ENCODE assay signal across 1 cellular context in genomic region chr20:17939622-17940446, GRCh38.
TF ChIP-seq lines count a peak whose summit lies in the region.

No MANE protein-coding gene starts in this region.

TF ChIP-seq in HepG2, 621 proteins besides CTCF, POLR2A, EP300 and RAD21 (continued from another document and continues in another):
- TF ChIP-seq HOMEZ (CRISPR knock-in tag; IDR thresholded peaks at IDR 0.05; ENCODE audit: low read depth) = no peak
- TF ChIP-seq KDM6A (CRISPR knock-in tag; IDR thresholded peaks at IDR 0.05; ENCODE audit: low read depth) = no peak
- TF ChIP-seq FIP1L1 (IDR thresholded peaks at IDR 0.05; ENCODE audit: borderline replicate concordance, insufficient read depth, low read depth, low read length) = peak; percentile 40; the same call in 1 of the 2 replicates
- TF ChIP-seq, protein P1, sequence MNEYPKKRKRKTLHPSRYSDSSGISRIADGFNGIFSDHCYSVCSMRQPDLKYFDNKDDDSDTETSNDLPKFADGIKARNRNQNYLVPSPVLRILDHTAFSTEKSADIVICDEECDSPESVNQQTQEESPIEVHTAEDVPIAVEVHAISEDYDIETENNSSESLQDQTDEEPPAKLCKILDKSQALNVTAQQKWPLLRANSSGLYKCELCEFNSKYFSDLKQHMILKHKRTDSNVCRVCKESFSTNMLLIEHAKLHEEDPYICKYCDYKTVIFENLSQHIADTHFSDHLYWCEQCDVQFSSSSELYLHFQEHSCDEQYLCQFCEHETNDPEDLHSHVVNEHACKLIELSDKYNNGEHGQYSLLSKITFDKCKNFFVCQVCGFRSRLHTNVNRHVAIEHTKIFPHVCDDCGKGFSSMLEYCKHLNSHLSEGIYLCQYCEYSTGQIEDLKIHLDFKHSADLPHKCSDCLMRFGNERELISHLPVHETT (CRISPR knock-in tag; conservative IDR thresholded peaks at IDR 0.05) = no peak
- 0 out of 2 replicates have a peak, but pooled peaks have one; percentile 68 for TF ChIP-seq ARHGAP35 (CRISPR knock-in tag; IDR thresholded peaks at IDR 0.05; ENCODE audit: borderline replicate concordance)
- no peak for TF ChIP-seq BCL3 (CRISPR knock-in tag; IDR thresholded peaks at IDR 0.05)
- TF ChIP-seq, protein P2, sequence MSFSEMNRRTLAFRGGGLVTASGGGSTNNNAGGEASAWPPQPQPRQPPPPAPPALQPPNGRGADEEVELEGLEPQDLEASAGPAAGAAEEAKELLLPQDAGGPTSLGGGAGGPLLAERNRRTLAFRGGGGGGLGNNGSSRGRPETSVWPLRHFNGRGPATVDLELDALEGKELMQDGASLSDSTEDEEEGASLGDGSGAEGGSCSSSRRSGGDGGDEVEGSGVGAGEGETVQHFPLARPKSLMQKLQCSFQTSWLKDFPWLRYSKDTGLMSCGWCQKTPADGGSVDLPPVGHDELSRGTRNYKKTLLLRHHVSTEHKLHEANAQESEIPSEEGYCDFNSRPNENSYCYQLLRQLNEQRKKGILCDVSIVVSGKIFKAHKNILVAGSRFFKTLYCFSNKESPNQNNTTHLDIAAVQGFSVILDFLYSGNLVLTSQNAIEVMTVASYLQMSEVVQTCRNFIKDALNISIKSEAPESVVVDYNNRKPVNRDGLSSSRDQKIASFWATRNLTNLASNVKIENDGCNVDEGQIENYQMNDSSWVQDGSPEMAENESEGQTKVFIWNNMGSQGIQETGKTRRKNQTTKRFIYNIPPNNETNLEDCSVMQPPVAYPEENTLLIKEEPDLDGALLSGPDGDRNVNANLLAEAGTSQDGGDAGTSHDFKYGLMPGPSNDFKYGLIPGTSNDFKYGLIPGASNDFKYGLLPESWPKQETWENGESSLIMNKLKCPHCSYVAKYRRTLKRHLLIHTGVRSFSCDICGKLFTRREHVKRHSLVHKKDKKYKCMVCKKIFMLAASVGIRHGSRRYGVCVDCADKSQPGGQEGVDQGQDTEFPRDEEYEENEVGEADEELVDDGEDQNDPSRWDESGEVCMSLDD (CRISPR knock-in tag; IDR thresholded peaks at IDR 0.05; ENCODE audit: borderline replicate concordance) = no peak
- peak; percentile 84; the same call in 1 of the 2 replicates for TF ChIP-seq NRL (CRISPR knock-in tag; IDR thresholded peaks at IDR 0.05; ENCODE audit: borderline replicate concordance)
- peak; percentile 23; the same call in 1 of the 2 replicates for TF ChIP-seq GATA4 (IDR thresholded peaks at IDR 0.05; ENCODE audit: borderline replicate concordance, low read depth)
- TF ChIP-seq MAF1 (CRISPR knock-in tag; IDR thresholded peaks at IDR 0.05; ENCODE audit: borderline replicate concordance) = no peak
- TF ChIP-seq, protein P3, sequence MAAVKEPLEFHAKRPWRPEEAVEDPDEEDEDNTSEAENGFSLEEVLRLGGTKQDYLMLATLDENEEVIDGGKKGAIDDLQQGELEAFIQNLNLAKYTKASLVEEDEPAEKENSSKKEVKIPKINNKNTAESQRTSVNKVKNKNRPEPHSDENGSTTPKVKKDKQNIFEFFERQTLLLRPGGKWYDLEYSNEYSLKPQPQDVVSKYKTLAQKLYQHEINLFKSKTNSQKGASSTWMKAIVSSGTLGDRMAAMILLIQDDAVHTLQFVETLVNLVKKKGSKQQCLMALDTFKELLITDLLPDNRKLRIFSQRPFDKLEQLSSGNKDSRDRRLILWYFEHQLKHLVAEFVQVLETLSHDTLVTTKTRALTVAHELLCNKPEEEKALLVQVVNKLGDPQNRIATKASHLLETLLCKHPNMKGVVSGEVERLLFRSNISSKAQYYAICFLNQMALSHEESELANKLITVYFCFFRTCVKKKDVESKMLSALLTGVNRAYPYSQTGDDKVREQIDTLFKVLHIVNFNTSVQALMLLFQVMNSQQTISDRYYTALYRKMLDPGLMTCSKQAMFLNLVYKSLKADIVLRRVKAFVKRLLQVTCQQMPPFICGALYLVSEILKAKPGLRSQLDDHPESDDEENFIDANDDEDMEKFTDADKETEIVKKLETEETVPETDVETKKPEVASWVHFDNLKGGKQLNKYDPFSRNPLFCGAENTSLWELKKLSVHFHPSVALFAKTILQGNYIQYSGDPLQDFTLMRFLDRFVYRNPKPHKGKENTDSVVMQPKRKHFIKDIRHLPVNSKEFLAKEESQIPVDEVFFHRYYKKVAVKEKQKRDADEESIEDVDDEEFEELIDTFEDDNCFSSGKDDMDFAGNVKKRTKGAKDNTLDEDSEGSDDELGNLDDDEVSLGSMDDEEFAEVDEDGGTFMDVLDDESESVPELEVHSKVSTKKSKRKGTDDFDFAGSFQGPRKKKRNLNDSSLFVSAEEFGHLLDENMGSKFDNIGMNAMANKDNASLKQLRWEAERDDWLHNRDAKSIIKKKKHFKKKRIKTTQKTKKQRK (IDR thresholded peaks at IDR 0.05; ENCODE audit: low read length) = no peak
- no peak for TF ChIP-seq CHCHD3 (CRISPR knock-in tag; IDR thresholded peaks at IDR 0.05)
- no peak for TF ChIP-seq JUND (CRISPR knock-in tag; IDR thresholded peaks at IDR 0.05)
- no peak; the same call in 1 of the 2 replicates for TF ChIP-seq MIER3 (CRISPR knock-in tag; IDR thresholded peaks at IDR 0.05; ENCODE audit: borderline replicate concordance)
- no peak for TF ChIP-seq ZNF839 (CRISPR knock-in tag; IDR thresholded peaks at IDR 0.05; ENCODE audit: borderline replicate concordance)
- TF ChIP-seq SALL2 (CRISPR knock-in tag; IDR thresholded peaks at IDR 0.05) = peak; percentile 15; the same call in 1 of the 2 replicates
- TF ChIP-seq TOE1 (CRISPR knock-in tag; IDR thresholded peaks at IDR 0.05) = no peak; the same call in 1 of the 2 replicates
- TF ChIP-seq MEIS2 (CRISPR knock-in tag; IDR thresholded peaks at IDR 0.05) = no peak
- TF ChIP-seq RARA (CRISPR knock-in tag; IDR thresholded peaks at IDR 0.05) = no peak
- peak; percentile 41; the same call in 1 of the 2 replicates for TF ChIP-seq REXO4 (CRISPR knock-in tag; IDR thresholded peaks at IDR 0.05; ENCODE audit: borderline replicate concordance)
- TF ChIP-seq ZBTB21 (CRISPR knock-in tag; IDR thresholded peaks at IDR 0.05) = no peak
- TF ChIP-seq RAD51 (IDR thresholded peaks at IDR 0.05; ENCODE audit: borderline replicate concordance) = 0 out of 2 replicates have a peak, but pooled peaks have one; percentile 16
- no peak for TF ChIP-seq ZNF484 (CRISPR knock-in tag; IDR thresholded peaks at IDR 0.05; ENCODE audit: borderline replicate concordance, low read depth)
- TF ChIP-seq, protein P4, sequence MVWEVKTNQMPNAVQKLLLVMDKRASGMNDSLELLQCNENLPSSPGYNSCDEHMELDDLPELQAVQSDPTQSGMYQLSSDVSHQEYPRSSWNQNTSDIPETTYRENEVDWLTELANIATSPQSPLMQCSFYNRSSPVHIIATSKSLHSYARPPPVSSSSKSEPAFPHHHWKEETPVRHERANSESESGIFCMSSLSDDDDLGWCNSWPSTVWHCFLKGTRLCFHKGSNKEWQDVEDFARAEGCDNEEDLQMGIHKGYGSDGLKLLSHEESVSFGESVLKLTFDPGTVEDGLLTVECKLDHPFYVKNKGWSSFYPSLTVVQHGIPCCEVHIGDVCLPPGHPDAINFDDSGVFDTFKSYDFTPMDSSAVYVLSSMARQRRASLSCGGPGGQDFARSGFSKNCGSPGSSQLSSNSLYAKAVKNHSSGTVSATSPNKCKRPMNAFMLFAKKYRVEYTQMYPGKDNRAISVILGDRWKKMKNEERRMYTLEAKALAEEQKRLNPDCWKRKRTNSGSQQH (CRISPR knock-in tag; IDR thresholded peaks at IDR 0.05; ENCODE audit: low read depth) = no peak
- TF ChIP-seq, protein P5, sequence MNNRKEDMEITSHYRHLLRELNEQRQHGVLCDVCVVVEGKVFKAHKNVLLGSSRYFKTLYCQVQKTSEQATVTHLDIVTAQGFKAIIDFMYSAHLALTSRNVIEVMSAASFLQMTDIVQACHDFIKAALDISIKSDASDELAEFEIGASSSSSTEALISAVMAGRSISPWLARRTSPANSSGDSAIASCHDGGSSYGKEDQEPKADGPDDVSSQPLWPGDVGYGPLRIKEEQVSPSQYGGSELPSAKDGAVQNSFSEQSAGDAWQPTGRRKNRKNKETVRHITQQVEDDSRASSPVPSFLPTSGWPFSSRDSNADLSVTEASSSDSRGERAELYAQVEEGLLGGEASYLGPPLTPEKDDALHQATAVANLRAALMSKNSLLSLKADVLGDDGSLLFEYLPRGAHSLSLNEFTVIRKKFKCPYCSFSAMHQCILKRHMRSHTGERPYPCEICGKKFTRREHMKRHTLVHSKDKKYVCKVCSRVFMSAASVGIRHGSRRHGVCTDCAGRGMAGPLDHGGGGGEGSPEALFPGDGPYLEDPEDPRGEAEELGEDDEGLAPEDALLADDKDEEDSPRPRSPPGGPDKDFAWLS (CRISPR knock-in tag; IDR thresholded peaks at IDR 0.05; ENCODE audit: borderline replicate concordance) = no peak
- 0 out of 2 replicates have a peak, but pooled peaks have one; percentile 31 for TF ChIP-seq TAF1 (CRISPR knock-in tag; IDR thresholded peaks at IDR 0.05)
- TF ChIP-seq ELF1 (CRISPR knock-in tag; IDR thresholded peaks at IDR 0.05) = no peak; the same call in 1 of the 2 replicates
- TF ChIP-seq HNRNPL (IDR thresholded peaks at IDR 0.05; ENCODE audit: low read depth, low read length) = no peak
- TF ChIP-seq ZNF574 (CRISPR knock-in tag; IDR thresholded peaks at IDR 0.05) = peak; percentile 35
- no peak for TF ChIP-seq NAIF1 (CRISPR knock-in tag; IDR thresholded peaks at IDR 0.05; ENCODE audit: borderline replicate concordance)
- TF ChIP-seq ZNF138 (CRISPR knock-in tag; IDR thresholded peaks at IDR 0.05; ENCODE audit: low read depth) = 0 out of 2 replicates have a peak, but pooled peaks have one; percentile 42
- no peak for TF ChIP-seq TRIM24 (CRISPR knock-in tag; IDR thresholded peaks at IDR 0.05)
- TF ChIP-seq ZNF576 (CRISPR knock-in tag; IDR thresholded peaks at IDR 0.05) = no peak
- TF ChIP-seq NPAS2 (CRISPR knock-in tag; IDR thresholded peaks at IDR 0.05; ENCODE audit: borderline replicate concordance) = no peak
- TF ChIP-seq ZNF564 (CRISPR knock-in tag; IDR thresholded peaks at IDR 0.05) = peak; percentile 17; the same call in 1 of the 2 replicates
- 0 out of 2 replicates have a peak, but pooled peaks have one; percentile 15 for TF ChIP-seq KMT2A (CRISPR knock-in tag; IDR thresholded peaks at IDR 0.05)
- TF ChIP-seq ZNF253 (CRISPR knock-in tag; IDR thresholded peaks at IDR 0.05; ENCODE audit: borderline replicate concordance) = no peak; the same call in 1 of the 2 replicates
- TF ChIP-seq ZNF776 (CRISPR knock-in tag; IDR thresholded peaks at IDR 0.05) = no peak; the same call in 1 of the 2 replicates
- TF ChIP-seq ZNF558 (CRISPR knock-in tag; IDR thresholded peaks at IDR 0.05; ENCODE audit: borderline replicate concordance) = peak; percentile 87; the same call in 1 of the 2 replicates
- TF ChIP-seq ZNF264 (CRISPR knock-in tag; IDR thresholded peaks at IDR 0.05) = no peak
- peak in 1 of 2 experiments; percentile 56; a peak in 1 of 4 replicates for TF ChIP-seq ATF4 (CRISPR knock-in tag; IDR thresholded peaks at IDR 0.05)
- no peak for TF ChIP-seq KDM4B (CRISPR knock-in tag; IDR thresholded peaks at IDR 0.05)
- no peak for TF ChIP-seq XBP1 (CRISPR knock-in tag; IDR thresholded peaks at IDR 0.05)
- TF ChIP-seq ZNF382 (CRISPR knock-in tag; IDR thresholded peaks at IDR 0.05; ENCODE audit: borderline replicate concordance) = no peak
- TF ChIP-seq HOXA5 (CRISPR knock-in tag; IDR thresholded peaks at IDR 0.05) = no peak; the same call in none of the 2 replicates
- no peak for TF ChIP-seq RBFOX2 (IDR thresholded peaks at IDR 0.05; ENCODE audit: low read depth, low read length)
- no peak for TF ChIP-seq HNRNPK (IDR thresholded peaks at IDR 0.05; ENCODE audit: low read depth, low read length, poor library complexity, severe bottlenecking)
- no peak for TF ChIP-seq ZNF660 (CRISPR knock-in tag; IDR thresholded peaks at IDR 0.05; ENCODE audit: borderline replicate concordance, low read depth)
